ENCODE assay signal across 29 cellular contexts in the genomic region with DNA sequence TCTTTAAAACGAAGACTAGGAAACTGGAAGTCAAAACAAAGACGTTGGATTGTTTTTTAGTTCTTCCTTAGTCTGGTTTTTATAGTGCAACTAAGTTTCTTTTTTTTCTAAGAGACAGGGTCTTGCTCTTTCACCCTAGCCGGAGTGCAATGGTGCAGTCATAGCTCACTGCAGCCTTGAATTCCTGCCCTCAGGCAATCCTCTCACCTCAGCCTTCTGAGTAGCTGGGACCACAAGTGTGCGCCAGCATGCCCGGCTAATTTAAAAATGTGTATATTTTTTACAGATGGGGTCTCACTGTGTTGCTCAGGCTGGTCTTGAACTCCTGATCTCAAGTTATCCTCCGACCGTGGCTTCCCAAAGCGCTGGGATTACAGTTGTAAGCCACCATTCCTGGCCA. TPM values are rescaled to one million over a fixed set of nuclear protein-coding genes. Genes with fewer than 3 reads are reported as not detected.
A peak's percentile ranks its signal among the peaks of the same experiment; 100 is the strongest.
DNase-seq lines count a peak whose midpoint lies in the region; ATAC-seq, FAIRE-seq and TF ChIP-seq lines count a peak whose summit lies in the region.
"Had no signal": no experiment of that assay in that cellular context is flagged by ENCODE, and none has a peak within 500 bp of the region (broad histone marks: within the 10 kb centered on the region; RNA-seq: fewer than 3 reads in every experiment).

No MANE protein-coding gene starts in this region.

- no peak overlapping the region for H4K91ac ChIP-seq in trophoblast cell (ENCODE audit: low read depth, low read length)

- no peak overlapping the region for H2BK120ac ChIP-seq in trophoblast cell (ENCODE audit: insufficient read depth, low read length, poor library complexity)

- no peaks in the 10 kb centered on the region for H3K27me3 ChIP-seq in trophoblast cell (ENCODE audit: insufficient read depth, low read length)
- no peaks in the 10 kb centered on the region for H3K27me3 ChIP-seq in pancreas
- H3K27me3 ChIP-seq: BE2C, BLaER1 had no signal

- no peak overlapping the region for H3K4ac ChIP-seq in trophoblast cell (ENCODE audit: low read depth, low read length)

- H2BK5ac ChIP-seq in trophoblast cell (ENCODE audit: low read depth, low read length, poor library complexity): no peak overlapping the region

- H3K9me3 Mint-ChIP-seq in activated T-helper 17 cell treated with anti-CD3 and anti-CD28 coated beads, Interleukin-2, amount 50 U/mL, for 72 hours: no peaks in the 10 kb centered on the region

- DNase-seq in ELF-1 (ENCODE audit: low read depth, low spot score) (peak; percentile 18), M059J (ENCODE audit: low read depth) (peak; percentile 22), trophoblast cell (peak; percentile 69 to 82), Right ventricle myocardium superior (no peak), pancreas (no peak)
- DNase-seq: 8988T; ACHN; BE2C; C1 segment of cervical spinal cord; CD4-positive, alpha-beta memory T cell; CD4-positive, CD25-positive, alpha-beta regulatory T cell; CD8-positive, alpha-beta memory T cell; COR-L47; DMS 273 treated with DMSO at 0.1 percent for 48 hours; DMS153; DMS53; DMS79; DND-41; EL; GF-D8 had no signal

- no peak overlapping the region for H3K4me3 Mint-ChIP-seq in activated T-helper 17 cell treated with anti-CD3 and anti-CD28 coated beads, Interleukin-2, amount 50 U/mL, for 72 hours
- H3K4me3 Mint-ChIP-seq: CD14-positive monocyte; CD4-positive, alpha-beta memory T cell; CD4-positive, CD25-positive, alpha-beta regulatory T cell; CD8-positive, alpha-beta memory T cell had no signal

- H3K36me3 ChIP-seq in trophoblast cell (ENCODE audit: control insufficient read depth in 1 of 2, insufficient read depth in 2 of 2, low read length in 2 of 2): peaks cover 3 to 6% of the 10 kb centered on the region in 2 experiments
- H3K36me3 ChIP-seq in pancreas: peaks cover 0 to 6% (median 4%) of the 10 kb centered on the region in 3 donors

- H4K12ac ChIP-seq in trophoblast cell (ENCODE audit: low read depth, low read length): no peak overlapping the region

- WGBS in trophoblast cell (ENCODE audit: extremely low coverage, insufficient coverage, insufficient read length): no CpG with 5 or more reads among the region's 8 CpGs
- WGBS in pancreas, 2 donors: 94 to 98% methylated on average over 8 of the region's 8 CpGs

- H3K4me1 Mint-ChIP-seq in activated T-helper 17 cell treated with anti-CD3 and anti-CD28 coated beads, Interleukin-2, amount 50 U/mL, for 72 hours: no peaks in the 10 kb centered on the region
- H3K4me1 Mint-ChIP-seq: CD14-positive monocyte had no signal

- H3K4me2 ChIP-seq in trophoblast cell (ENCODE audit: low read length): no peak overlapping the region
- H3K4me2 ChIP-seq: BLaER1 had no signal

- no peak for ATAC-seq in activated T-helper 17 cell treated with anti-CD3 and anti-CD28 coated beads, Interleukin-2, amount 50 U/mL, for 72 hours (replicated peaks)
- no peak for ATAC-seq in Right ventricle myocardium superior (ENCODE audit: poor library complexity)
- ATAC-seq in GM19324 (IDR thresholded peaks at IDR 0.05; ENCODE audit: low FRiP score, unreplicated experiment): no peak
- no peak for ATAC-seq in HG03469 (IDR thresholded peaks at IDR 0.05; ENCODE audit: unreplicated experiment)
- no peak for ATAC-seq in pancreas

- no peak overlapping the region for H2AFZ ChIP-seq in trophoblast cell (ENCODE audit: insufficient read depth, low read length, poor library complexity)

- no peak overlapping the region for H3K23ac ChIP-seq in trophoblast cell (ENCODE audit: low read length)

- intact Hi-C loops in Right ventricle myocardium superior (cut with DNase I) (no loop called here), pancreas (cut with DNase I) (no loop called here)

- TF ChIP-seq CTCF in pancreas (IDR thresholded peaks at IDR 0.05): no peak

- H3K14ac ChIP-seq in trophoblast cell (ENCODE audit: low read length): no peak overlapping the region

- H3K36me3 Mint-ChIP-seq in activated T-helper 17 cell treated with anti-CD3 and anti-CD28 coated beads, Interleukin-2, amount 50 U/mL, for 72 hours (ENCODE audit: low read depth): peaks cover 33% of the 10 kb centered on the region

- H3K79me2 ChIP-seq in trophoblast cell (ENCODE audit: control insufficient read depth, insufficient read depth, low read length, poor library complexity): no peaks in the 10 kb centered on the region

- FAIRE-seq in pancreas (lab: Jason Lieb, UNC): no peak
- FAIRE-seq: A204.1, G401.6, GM12891, GM19239 had no signal

- no peak overlapping the region for H3K27ac ChIP-seq in trophoblast cell (ENCODE audit: low read depth, low read length)
- H3K27ac ChIP-seq in pancreas: no peak overlapping the region
- H3K27ac ChIP-seq: BLaER1 had no signal

- peaks cover 1% of the 10 kb centered on the region for H3K9me3 ChIP-seq in trophoblast cell (ENCODE audit: insufficient read depth, low read depth, low read length)
- no peaks in the 10 kb centered on the region for H3K9me3 ChIP-seq in pancreas
- H3K9me3 ChIP-seq: BE2C had no signal

- H3K18ac ChIP-seq in trophoblast cell (ENCODE audit: low read length): no peak overlapping the region

- no peak overlapping the region for H3K4me3 ChIP-seq in trophoblast cell (ENCODE audit: low read depth, low read length)
- H3K4me3 ChIP-seq in pancreas: no peak overlapping the region
- H3K4me3 ChIP-seq: BLaER1 had no signal

- H2AK5ac ChIP-seq in trophoblast cell (ENCODE audit: low read length): no peak overlapping the region

- peak overlapping the region; percentile 18 for H3K27ac Mint-ChIP-seq in activated T-helper 17 cell treated with anti-CD3 and anti-CD28 coated beads, Interleukin-2, amount 50 U/mL, for 72 hours
- H3K27ac Mint-ChIP-seq: CD4-positive, CD25-positive, alpha-beta regulatory T cell had no signal

- no peak overlapping the region for H2BK12ac ChIP-seq in trophoblast cell (ENCODE audit: low read length)

- no peaks in the 10 kb centered on the region for H3K79me1 ChIP-seq in trophoblast cell (ENCODE audit: low read length)

- no peak overlapping the region for H3K9ac ChIP-seq in trophoblast cell (ENCODE audit: low read length)
- H3K9ac ChIP-seq: BLaER1 had no signal

- no peaks in the 10 kb centered on the region for H3K4me1 ChIP-seq in trophoblast cell (ENCODE audit: control insufficient read depth in 1 of 2, insufficient read depth in 2 of 2, low read length in 2 of 2)
- peaks cover 0 to 6% (median 4%) of the 10 kb centered on the region in 3 donors for H3K4me1 ChIP-seq in pancreas
- H3K4me1 ChIP-seq: BE2C, BLaER1 had no signal

- H3K27me3 Mint-ChIP-seq in activated T-helper 17 cell treated with anti-CD3 and anti-CD28 coated beads, Interleukin-2, amount 50 U/mL, for 72 hours: no peaks in the 10 kb centered on the region
- H3K27me3 Mint-ChIP-seq: CD4-positive, alpha-beta memory T cell; CD4-positive, CD25-positive, alpha-beta regulatory T cell; CD8-positive, alpha-beta memory T cell had no signal

- H4K8ac ChIP-seq in trophoblast cell (ENCODE audit: low read depth, low read length): no peak overlapping the region

RNA-seq across cellular contexts. Expression of a gene that starts 27.6 kb away (rescaled TPM):
- total RNA-seq in M059J (2014; rRNA removed; shearing (Covaris generic)): 21.9 and 26.9 TPM in 2 replicates
- total RNA-seq in activated T-helper 17 cell treated with anti-CD3 and anti-CD28 coated beads, Interleukin-2, amount 50 U/mL, for 72 hours: 10 to 100 TPM; 15.5 to 16.6 TPM
- 27.1 TPM in 2 replicates for polyA plus RNA-seq in trophoblast cell (2013)
- total RNA-seq in Right ventricle myocardium superior: 29.6 TPM
- 10 to 100 TPM in 3 of 6 donors, 1 to 10 TPM in 3; 7.9 to 22.6 (median 9.8) TPM for total RNA-seq in pancreas
- 1 to 10 TPM; 6.3 to 9.5 TPM for polyA plus RNA-seq in pancreas

RNA-seq across cellular contexts. Expression of a gene that starts 52.4 kb away (rescaled TPM):
- total RNA-seq in M059J (2014; rRNA removed; shearing (Covaris generic)): 1.6 TPM in 1 of 2 replicates, not detected in the other
- under 1 TPM; 0.13 to 0.42 TPM for total RNA-seq in activated T-helper 17 cell treated with anti-CD3 and anti-CD28 coated beads, Interleukin-2, amount 50 U/mL, for 72 hours
- polyA plus RNA-seq in trophoblast cell (2013): 1.4 and 1.7 TPM in 2 replicates
- total RNA-seq in Right ventricle myocardium superior: 1.5 TPM
- total RNA-seq in pancreas: 1 to 10 TPM; 1.1 to 2.5 (median 1.9) TPM
- 1 to 10 TPM in 1 of 2 donors, under 1 TPM in 1; 0.49 to 1.2 TPM for polyA plus RNA-seq in pancreas
- polyA plus RNA-seq: CD4-positive, CD25-positive, alpha-beta regulatory T cell; CD8-positive, alpha-beta memory T cell had no signal

Comparison
In these comparisons a context has a peak if more than half of its experiments do, and no peak if none do; other contexts are left out.
1. DNase-seq: peak in ELF-1 (single experiment), M059J (single experiment) and trophoblast cell (2 of 2); none in Right ventricle myocardium superior (single experiment) and pancreas (0 of 6).